In the genomic region with DNA sequence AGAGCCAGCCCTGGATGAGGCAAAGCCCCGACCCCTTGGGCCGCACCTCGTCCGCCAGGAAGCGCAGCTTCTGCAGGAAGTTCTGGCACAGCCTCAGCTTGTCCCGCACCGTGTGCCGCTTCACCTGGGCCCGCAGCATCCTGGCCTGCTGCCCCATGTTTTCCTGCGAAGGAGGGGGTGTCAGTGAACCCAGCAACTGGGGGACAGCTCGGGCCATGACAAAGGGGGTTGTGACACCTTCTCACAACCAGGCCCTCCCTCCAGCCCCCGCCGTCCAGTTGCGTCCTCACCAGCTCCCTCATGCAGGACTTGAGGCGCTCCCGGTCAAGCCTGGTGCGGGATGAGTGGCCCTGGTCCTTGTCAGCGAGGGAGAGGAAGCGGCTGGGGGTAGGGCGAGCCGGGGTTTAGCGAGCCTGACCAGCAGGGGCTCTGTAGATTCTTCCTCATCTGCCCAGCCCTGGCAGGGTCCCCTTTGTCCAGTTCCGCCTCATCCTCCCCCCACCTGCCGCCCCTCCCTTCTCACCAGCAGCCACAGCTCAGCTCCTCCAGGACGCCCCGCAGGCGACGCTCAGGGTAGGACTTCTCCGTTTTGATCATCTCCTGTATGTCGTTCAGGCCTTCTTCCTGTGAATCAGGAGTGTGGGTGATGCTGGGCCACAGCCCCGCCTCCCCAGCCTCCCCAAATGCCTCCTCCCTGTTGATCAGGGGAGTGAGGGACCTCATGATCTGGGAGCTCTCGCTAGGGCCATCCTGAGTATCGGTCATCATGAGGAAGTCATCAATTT, we compare ENCODE assay signal across 1 cellular context.
TF ChIP-seq lines count a peak whose summit lies in the region.

No MANE protein-coding gene starts in this region.

TF ChIP-seq in IMR-90, 13 proteins besides CTCF, POLR2A, EP300 and RAD21:
- TF ChIP-seq CHD1 (IDR thresholded peaks at IDR 0.05; ENCODE audit: low read depth, low read length): no peak
- no peak for TF ChIP-seq MXI1 (IDR thresholded peaks at IDR 0.05; ENCODE audit: borderline replicate concordance, low read depth, low read length)
- no peak for TF ChIP-seq RFX5 (IDR thresholded peaks at IDR 0.05; ENCODE audit: low read depth, low read length)
- TF ChIP-seq ELK1 (IDR thresholded peaks at IDR 0.05; ENCODE audit: borderline replicate concordance, low read depth, low read length): no peak
- TF ChIP-seq RCOR1 (IDR thresholded peaks at IDR 0.05; ENCODE audit: insufficient replicate concordance, low read length): no peak
